ENCODE assay signal across 1 cellular context in the genomic region with DNA sequence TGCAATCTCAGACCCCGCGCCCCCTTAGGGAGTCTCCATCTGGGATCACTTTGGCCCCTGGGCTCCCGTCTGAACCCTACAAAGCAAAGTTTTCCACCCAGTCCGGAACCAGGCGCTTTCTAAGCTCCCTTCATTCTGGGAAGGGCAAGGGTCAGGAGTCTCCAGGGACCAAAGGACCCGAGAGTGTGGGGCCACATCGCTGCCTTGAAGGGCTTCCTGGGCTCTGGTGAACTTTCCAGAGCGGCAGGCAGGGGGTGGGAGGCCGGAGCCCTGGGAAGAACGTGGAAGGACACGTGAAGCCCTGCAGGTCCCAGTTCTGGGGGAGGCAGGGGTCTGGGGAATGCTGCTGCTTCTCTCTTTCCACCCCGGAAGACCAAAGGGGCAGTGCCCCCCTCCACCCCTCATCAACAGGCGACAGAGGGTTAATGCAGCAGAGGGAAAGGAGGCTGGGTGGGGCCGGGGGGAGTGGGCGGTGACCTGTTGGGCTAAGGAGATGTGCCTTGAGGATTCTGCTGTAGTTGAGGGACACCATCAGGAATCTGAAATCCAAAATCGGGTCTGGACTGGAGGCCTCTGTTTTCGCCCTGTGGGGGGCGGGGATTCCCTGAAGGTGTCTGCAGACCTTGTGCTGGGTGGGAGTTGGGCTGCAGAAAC.
TF ChIP-seq lines count a peak whose summit lies in the region.

No MANE protein-coding gene starts in this region.

TF ChIP-seq in H1, 55 proteins besides CTCF, POLR2A, EP300 and RAD21:
- TF ChIP-seq SRF (IDR thresholded peaks at IDR 0.05; ENCODE audit: low read depth, low read length), result no peak
- TF ChIP-seq KDM4A (IDR thresholded peaks at IDR 0.05; ENCODE audit: low read depth, low read length, severe bottlenecking), result peak; percentile 38
- TF ChIP-seq CHD7 (IDR thresholded peaks at IDR 0.05; ENCODE audit: insufficient replicate concordance, low read length), result no peak
- TF ChIP-seq TBP (IDR thresholded peaks at IDR 0.05; ENCODE audit: low read depth, low read length), result no peak
- TF ChIP-seq SAP30 (IDR thresholded peaks at IDR 0.05; ENCODE audit: insufficient read depth, insufficient replicate concordance, low read length), result peak; percentile 66
TF ChIP-seq in H1: peak in this region for 2.
